In genomic region chrX:2989565-2989964, GRCh38 we compare ENCODE assay signal across 24 cellular contexts. TPM values are rescaled to one million over a fixed set of nuclear protein-coding genes. Genes with fewer than 3 reads are reported as not detected.
DNase-seq lines count a peak whose midpoint lies in the region; ATAC-seq, FAIRE-seq and TF ChIP-seq lines count a peak whose summit lies in the region.
"Had no signal": no experiment of that assay in that cellular context is flagged by ENCODE, and none has a peak within 500 bp of the region (broad histone marks: within the 10 kb centered on the region; RNA-seq: fewer than 3 reads in every experiment).

No MANE protein-coding gene starts in this region.

- POLR2A ChIA-PET in A549 (lab: Yijun Ruan, JAX), result no interaction called here
- POLR2A ChIA-PET in SK-N-SH (lab: Yijun Ruan, JAX), result no interaction called here

- DNase-seq in A549 (ENCODE audit: low read depth in 1 of 2, low spot score in 1 of 2) (no peak), SK-N-SH (no peak), chondrocyte (ENCODE audit: low spot score) (no peak), stomach (no peak), transverse colon (no peak)
- DNase-seq in stimulated activated CD4-positive, alpha-beta T cell treated with anti-CD3 and anti-CD28 coated beads, Interleukin-2, amount 100 ng/mL, for 24 hours, result no peak
- DNase-seq: ACHN; AML-193; BE2C; CD4-positive, alpha-beta T cell; CD8-positive, alpha-beta memory T cell; DMS 273 treated with DMSO at 0.1 percent for 48 hours; DMS79; GOT3; HFFc6 had no signal

- in situ Hi-C loops in transverse colon (cut with MboI; ENCODE audit: low pct_ligation_motif_present in 1 of 4, low pct_unique_long_range_greater_than_20kb in 1 of 4, low sequenced_read_pairs in 3 of 4), result no loop called here

- H3K4me2 ChIP-seq in A549 (no peak overlapping the region), SK-N-SH (no peak overlapping the region)
- H3K4me2 ChIP-seq: BLaER1 treated with 17β-estradiol and CSF1 and Interleukin-3, amounts not matched to agents 10 nM and 100 nM had no signal

- 42% methylated on average over 2 of the region's 2 CpGs for WGBS in A549 (ENCODE audit: missing lambda C conversion rate)
- WGBS in SK-N-SH (ENCODE audit: low lambda C conversion rate), result 9% methylated on average over 2 of the region's 2 CpGs
- WGBS in stomach, 5 donors, result 71 to 86% (median 83%) methylated on average over 2 of the region's 2 CpGs
- WGBS in transverse colon (ENCODE audit: low coverage in 1 of 2), 2 donors, result 76 to 77% methylated on average over 2 of the region's 2 CpGs

- peak overlapping the region; percentile 34 for H3K27ac Mint-ChIP-seq in chondrocyte (ENCODE audit: unreplicated experiment)
- H3K27ac Mint-ChIP-seq: CD14-positive monocyte; CD4-positive, alpha-beta T cell; CD8-positive, alpha-beta memory T cell; HFFc6 had no signal

- no peaks in the 10 kb centered on the region for H4K20me1 ChIP-seq in SK-N-SH (ENCODE audit: insufficient read depth)
- H4K20me1 ChIP-seq: BLaER1 treated with 17β-estradiol and CSF1 and Interleukin-3, amounts not matched to agents 10 nM and 100 nM had no signal

- intact Hi-C loops in stomach (cut with DNase I; ENCODE audit: low total_unique reads), result no loop called here
- intact Hi-C loops in transverse colon (cut with DNase I; ENCODE audit: low total_unique reads), result no loop called here

- H3K27me3 ChIP-seq in SK-N-SH (ENCODE audit: insufficient read depth) (no peaks in the 10 kb centered on the region; the same call in 1 of the 2 replicates), stomach (no peaks in the 10 kb centered on the region), transverse colon (no peaks in the 10 kb centered on the region)
- H3K27me3 ChIP-seq: BE2C; BLaER1 treated with 17β-estradiol and CSF1 and Interleukin-3, amounts not matched to agents 10 nM and 100 nM had no signal

- no peak overlapping the region for H3K27ac ChIP-seq in A549
- no peak overlapping the region for H3K27ac ChIP-seq in SK-N-SH (ENCODE audit: low read depth in 2 of 2, low read length in 1 of 2)
- no peak overlapping the region for H3K27ac ChIP-seq in stomach
- no peak overlapping the region for H3K27ac ChIP-seq in transverse colon
- H3K27ac ChIP-seq: 22Rv1; BLaER1 treated with 17β-estradiol and CSF1 and Interleukin-3, amounts not matched to agents 10 nM and 100 nM had no signal

- no peak for ATAC-seq in A549
- ATAC-seq: GM12878 had no signal

- no peaks in the 10 kb centered on the region for H3K36me3 ChIP-seq in SK-N-SH (replicated peaks in 1 of 2; ENCODE audit: control insufficient read depth in 1 of 2, insufficient read depth in 2 of 2, low read length in 1 of 2)
- no peaks in the 10 kb centered on the region for H3K36me3 ChIP-seq in stomach
- no peaks in the 10 kb centered on the region for H3K36me3 ChIP-seq in transverse colon
- H3K36me3 ChIP-seq: BE2C; BLaER1 treated with 17β-estradiol and CSF1 and Interleukin-3, amounts not matched to agents 10 nM and 100 nM; HAP-1 had no signal

- TF ChIP-seq CTCF in A549 (IDR thresholded peaks at IDR 0.05), result no peak
- no peak for TF ChIP-seq CTCF in SK-N-SH (IDR thresholded peaks at IDR 0.05)
- TF ChIP-seq CTCF in chondrocyte (IDR thresholded peaks at IDR 0.05), result no peak
- no peak for TF ChIP-seq CTCF in stomach (IDR thresholded peaks at IDR 0.05)
- no peak for TF ChIP-seq CTCF in transverse colon (IDR thresholded peaks at IDR 0.05)

- TF ChIP-seq EP300 in A549 (IDR thresholded peaks at IDR 0.05), result no peak
- TF ChIP-seq EP300 in SK-N-SH (IDR thresholded peaks at IDR 0.05; ENCODE audit: borderline replicate concordance in 1 of 2, low read depth in 1 of 2, low read length in 1 of 2), result no peak
- TF ChIP-seq EP300 in stomach (IDR thresholded peaks at IDR 0.05), result no peak
- TF ChIP-seq EP300 in transverse colon (IDR thresholded peaks at IDR 0.05; ENCODE audit: low read depth), result no peak

- no peak for TF ChIP-seq POLR2A in A549 (IDR thresholded peaks at IDR 0.05; ENCODE audit: low read length)
- TF ChIP-seq POLR2A in stomach (IDR thresholded peaks at IDR 0.05), result no peak
- no peak for TF ChIP-seq POLR2A in transverse colon (IDR thresholded peaks at IDR 0.05)

- H3K4me3 ChIP-seq in A549 (no peak overlapping the region), SK-N-SH (ENCODE audit: low read depth in 2 of 2, low read length in 1 of 2) (no peak overlapping the region), stomach (no peak overlapping the region), transverse colon (no peak overlapping the region)
- H3K4me3 ChIP-seq: BLaER1 treated with 17β-estradiol and CSF1 and Interleukin-3, amounts not matched to agents 10 nM and 100 nM; GM12878; HAP-1 had no signal

- no peaks in the 10 kb centered on the region for H3K79me2 ChIP-seq in SK-N-SH (ENCODE audit: insufficient read depth)

- H3K9ac ChIP-seq in SK-N-SH, result no peak overlapping the region
- H3K9ac ChIP-seq: BLaER1 treated with 17β-estradiol and CSF1 and Interleukin-3, amounts not matched to agents 10 nM and 100 nM had no signal

- no peaks in the 10 kb centered on the region for H3K9me3 ChIP-seq in A549
- H3K9me3 ChIP-seq in SK-N-SH, result no peaks in the 10 kb centered on the region
- no peaks in the 10 kb centered on the region for H3K9me3 ChIP-seq in stomach
- H3K9me3 ChIP-seq in transverse colon, result no peaks in the 10 kb centered on the region
- H3K9me3 ChIP-seq: BE2C, HAP-1 had no signal

- H2AFZ ChIP-seq in SK-N-SH (ENCODE audit: low read depth), result no peak overlapping the region

- no peak overlapping the region for H3K4me3 Mint-ChIP-seq in chondrocyte (ENCODE audit: unreplicated experiment)
- H3K4me3 Mint-ChIP-seq: CD14-positive monocyte; CD4-positive, alpha-beta T cell; CD8-positive, alpha-beta memory T cell; HFFc6 had no signal

- TF ChIP-seq RAD21 in A549 (conservative IDR thresholded peaks at IDR 0.05 in 1 of 2, IDR thresholded peaks at IDR 0.05 in 1 of 2) (no peak), SK-N-SH (IDR thresholded peaks at IDR 0.05; ENCODE audit: low read length) (no peak)

- FAIRE-seq in A549 (lab: Jason Lieb, UNC), result peak; percentile 28
- FAIRE-seq: A204.1, D721Med, G401.6, GM12878, H54 had no signal

- H3K4me1 Mint-ChIP-seq in chondrocyte (ENCODE audit: low read depth), result peaks cover 11% of the 10 kb centered on the region
- H3K4me1 Mint-ChIP-seq: CD14-positive monocyte; CD8-positive, alpha-beta memory T cell had no signal

- no peaks in the 10 kb centered on the region for H3K27me3 Mint-ChIP-seq in chondrocyte (ENCODE audit: low read depth)
- H3K27me3 Mint-ChIP-seq: CD4-positive, alpha-beta T cell had no signal

- H3K9me3 Mint-ChIP-seq in chondrocyte (ENCODE audit: low read depth), result no peaks in the 10 kb centered on the region
- H3K9me3 Mint-ChIP-seq: CD4-positive, alpha-beta T cell; HFFc6 had no signal

- CTCF ChIA-PET in A549 (lab: Yijun Ruan, JAX) (no interaction called here), SK-N-SH (lab: Yijun Ruan, JAX) (no interaction called here)

- no peaks in the 10 kb centered on the region for H3F3A ChIP-seq in SK-N-SH (replicated peaks; ENCODE audit: insufficient read depth)

- H3K36me3 Mint-ChIP-seq in chondrocyte (ENCODE audit: low read depth), result no peaks in the 10 kb centered on the region
- H3K36me3 Mint-ChIP-seq: CD14-positive monocyte; CD8-positive, alpha-beta memory T cell had no signal

- no peaks in the 10 kb centered on the region for H3K9me2 ChIP-seq in SK-N-SH

- H3K4me1 ChIP-seq in A549 (no peaks in the 10 kb centered on the region), SK-N-SH (ENCODE audit: control insufficient read depth in 1 of 2, insufficient read depth in 2 of 2, low read depth in 1 of 2, low read length in 1 of 2) (no peaks in the 10 kb centered on the region), stomach (no peaks in the 10 kb centered on the region), transverse colon (no peaks in the 10 kb centered on the region)
- H3K4me1 ChIP-seq: BE2C; BLaER1 treated with 17β-estradiol and CSF1 and Interleukin-3, amounts not matched to agents 10 nM and 100 nM; HAP-1 had no signal

TF ChIP-seq in A549, 52 proteins besides CTCF, POLR2A, EP300 and RAD21 (continues in another document):
- no peak for TF ChIP-seq ZNF302 (CRISPR knock-in tag; IDR thresholded peaks at IDR 0.05)
- TF ChIP-seq GATA3 (IDR thresholded peaks at IDR 0.05; ENCODE audit: borderline replicate concordance), result no peak
- TF ChIP-seq HES2 (IDR thresholded peaks at IDR 0.05), result no peak
- TF ChIP-seq EHMT2 (IDR thresholded peaks at IDR 0.05; ENCODE audit: low read depth), result no peak

RNA-seq across cellular contexts. Expression of gene ARSH, which starts 16.8 kb away (rescaled TPM):
- polyA plus RNA-seq in A549 (2011; rRNA removed), result not detected in 2 replicates
- polyA plus RNA-seq in A549 (2012; cell fraction: cytosol; rRNA removed), result not detected in 2 replicates
- polyA plus RNA-seq in A549 (2012; cell fraction: nucleus; rRNA removed), result not detected in 2 replicates
- polyA plus RNA-seq in A549 (2017; fragmentation: RNase III; extraction: RNeasy Plus Mini Kit Qiagen cat#74134 plus additional on column Dnase treatment), result not detected in 3 replicates
- not detected in 2 replicates for polyA minus RNA-seq in A549 (2011; rRNA and poly(A)+ RNA removed)
- not detected in 2 replicates for polyA plus RNA-seq in SK-N-SH (2012; rRNA removed)
- not detected in 2 replicates for polyA plus RNA-seq in SK-N-SH (2012; cell fraction: cytosol; rRNA removed)
- polyA plus RNA-seq in SK-N-SH (2012; cell fraction: nucleus; rRNA removed), result 0.04 TPM in 1 of 2 replicates, not detected in the other
- 0.36 to 0.85 TPM in 2 of 3 replicates, not detected in the other for total RNA-seq in chondrocyte
- total RNA-seq in stomach, result not detected
- polyA plus RNA-seq in stomach, result under 1 TPM in 1 of 3 donors, not detected in 2; 0.13 TPM
- total RNA-seq in transverse colon, result not detected
- total RNA-seq: CD4-positive, alpha-beta T cell; CD8-positive, alpha-beta memory T cell; GM12878; HFFc6 had no signal
- polyA plus RNA-seq: CD14-positive monocyte; CD8-positive, alpha-beta memory T cell had no signal

RNA-seq across cellular contexts. Expression of gene ARSF, which starts 51.7 kb away (rescaled TPM):
- polyA plus RNA-seq in A549 (2011; rRNA removed) (not detected in 2 replicates), A549 (2017; fragmentation: RNase III; extraction: RNeasy Plus Mini Kit Qiagen cat#74134 plus additional on column Dnase treatment) (not detected in 3 replicates), SK-N-SH (2012; rRNA removed) (not detected in 2 replicates), stomach (under 1 TPM in 1 of 3 donors, not detected in 2; 0.48 TPM)
- not detected in 2 replicates for polyA plus RNA-seq in A549 (2012; cell fraction: cytosol; rRNA removed)
- polyA plus RNA-seq in A549 (2012; cell fraction: nucleus; rRNA removed), result not detected in 2 replicates
- polyA minus RNA-seq in A549 (2011; rRNA and poly(A)+ RNA removed), result not detected in 2 replicates
- 0.01 and 0.03 TPM in 2 replicates for polyA plus RNA-seq in SK-N-SH (2012; cell fraction: cytosol; rRNA removed)
- polyA plus RNA-seq in SK-N-SH (2012; cell fraction: nucleus; rRNA removed), result not detected in 2 replicates
- total RNA-seq in chondrocyte (not detected in 3 replicates), stomach (not detected), transverse colon (not detected)
- total RNA-seq: CD4-positive, alpha-beta T cell; CD8-positive, alpha-beta memory T cell; GM12878; HFFc6 had no signal
- polyA plus RNA-seq: CD14-positive monocyte; CD8-positive, alpha-beta memory T cell; GM12878 had no signal

Comparison
In these comparisons a context has a peak if more than half of its experiments do, and no peak if none do; other contexts are left out.
1. Of the 12 proteins assayed by ChIP-seq in both A549 and SK-N-SH: peak only in A549: none; only in SK-N-SH: PBX3; in both: none; in neither: 11.